32 cellular contexts compared by ENCODE assay signal in genomic region chr6:29507319-29507718, GRCh38. TPM values are rescaled to one million over a fixed set of nuclear protein-coding genes. Genes with fewer than 3 reads are reported as not detected.
"Had no signal": no experiment of that assay in that cellular context is flagged by ENCODE, and none has a peak within 500 bp of the region (broad histone marks: within the 10 kb centered on the region; RNA-seq: fewer than 3 reads in every experiment).

No MANE protein-coding gene starts in this region.

- H3K4me1 ChIP-seq: heart left ventricle, left ventricle myocardium inferior, parathyroid adenoma, psoas muscle, right lobe of liver, stomach, testis, thyroid gland, upper lobe of right lung had no signal

- H3K4me3 ChIP-seq: heart left ventricle, hepatocyte, left ventricle myocardium inferior, mucosa of descending colon, psoas muscle, right lobe of liver, skin epidermis, stomach, testis, thyroid gland, upper lobe of right lung had no signal

- H3K27ac ChIP-seq: heart left ventricle, hepatocyte, left ventricle myocardium inferior, parathyroid adenoma, psoas muscle, right lobe of liver, skin epidermis, stomach, testis, thyroid gland, upper lobe of right lung had no signal

- H3K36me3 ChIP-seq: heart left ventricle, left ventricle myocardium inferior, right lobe of liver, stomach, thyroid gland, upper lobe of right lung had no signal

- DNase-seq: heart left ventricle; islet precursor cell; left ventricle myocardium inferior; midbrain; mucosa of descending colon; naive thymus-derived CD4-positive, alpha-beta T cell; nucleus accumbens; psoas muscle; right lobe of liver; stimulated activated CD4-positive, alpha-beta T cell treated with anti-CD3 and anti-CD28 coated beads, Interleukin-12 subunit alpha, Interleukin-12 subunit beta, amount 100 ng/mL, for 4 hours; stimulated activated CD4-positive, alpha-beta T cell treated with anti-CD3 and anti-CD28 coated beads, Interleukin-15, amount 100 ng/mL, for 24 hours; stimulated activated CD4-positive, alpha-beta T cell treated with anti-CD3 and anti-CD28 coated beads, Interleukin-4, amount 100 ng/mL, for 1 hour; stimulated activated naive B cell treated with anti-CD40 and anti-IgM and Interleukin-4, amounts not matched to agents 10 μg/mL and 1 μg/mL and 100 μg/mL, for 72 hours; stimulated activated naive CD8-positive, alpha-beta T cell treated with anti-CD3 and anti-CD28 coated beads, Interleukin-15, Interleukin-2, amounts not matched to agents 100 U/mL and 50 U/mL, for 24 hours; stomach; testis; thyroid gland; trophoblast cell; upper lobe of right lung had no signal

- H3K4me3 Mint-ChIP-seq: memory B cell; naive thymus-derived CD4-positive, alpha-beta T cell; natural killer cell treated with Interleukin-12 subunit alpha and Interleukin-12 subunit beta and Interleukin-15 and Interleukin-18, amount 100 ng/mL, for 72 hours; stimulated activated naive B cell treated with anti-CD40 and anti-IgM and Interleukin-4, amounts not matched to agents 10 μg/mL and 1 μg/mL and 100 μg/mL, for 72 hours had no signal

- H3K9me3 ChIP-seq: heart left ventricle, left ventricle myocardium inferior, mucosa of descending colon, psoas muscle, right lobe of liver, stomach, testis, thyroid gland, upper lobe of right lung had no signal

- H3K27me3 ChIP-seq: hepatocyte, right lobe of liver, testis, thyroid gland, upper lobe of right lung had no signal

- H3K9ac ChIP-seq: parathyroid adenoma had no signal

- H3K36me3 Mint-ChIP-seq: memory B cell; naive thymus-derived CD4-positive, alpha-beta T cell; natural killer cell treated with Interleukin-12 subunit alpha and Interleukin-12 subunit beta and Interleukin-15 and Interleukin-18, amount 100 ng/mL, for 72 hours; stimulated activated naive B cell treated with anti-CD40 and anti-IgM and Interleukin-4, amounts not matched to agents 10 μg/mL and 1 μg/mL and 100 μg/mL, for 72 hours had no signal

- H3K9me3 Mint-ChIP-seq: memory B cell; naive thymus-derived CD4-positive, alpha-beta T cell; natural killer cell treated with Interleukin-12 subunit alpha and Interleukin-12 subunit beta and Interleukin-15 and Interleukin-18, amount 100 ng/mL, for 72 hours; stimulated activated naive B cell treated with anti-CD40 and anti-IgM and Interleukin-4, amounts not matched to agents 10 μg/mL and 1 μg/mL and 100 μg/mL, for 72 hours had no signal

- H3K4me2 ChIP-seq: hepatocyte had no signal

- H2AFZ ChIP-seq: hepatocyte, parathyroid adenoma had no signal

- H3K27ac Mint-ChIP-seq: memory B cell; naive thymus-derived CD4-positive, alpha-beta T cell; natural killer cell treated with Interleukin-12 subunit alpha and Interleukin-12 subunit beta and Interleukin-15 and Interleukin-18, amount 100 ng/mL, for 72 hours; stimulated activated naive B cell treated with anti-CD40 and anti-IgM and Interleukin-4, amounts not matched to agents 10 μg/mL and 1 μg/mL and 100 μg/mL, for 72 hours had no signal

- H3K4me1 Mint-ChIP-seq: memory B cell; naive thymus-derived CD4-positive, alpha-beta T cell; stimulated activated naive B cell treated with anti-CD40 and anti-IgM and Interleukin-4, amounts not matched to agents 10 μg/mL and 1 μg/mL and 100 μg/mL, for 72 hours had no signal

RNA-seq across cellular contexts. Expression of gene MAS1L, which starts 19.6 kb away (rescaled TPM):
- total RNA-seq: heart left ventricle; hepatocyte; kidney epithelial cell; left ventricle myocardium inferior; lower leg skin; lung microvascular endothelial cell; mesenteric fat pad; myocyte; naive thymus-derived CD4-positive, alpha-beta T cell; natural killer cell treated with Interleukin-12 subunit alpha and Interleukin-12 subunit beta and Interleukin-15 and Interleukin-18, amount 100 ng/mL, for 72 hours; osteoblast; posterior vena cava; psoas muscle; right lobe of liver; testis; thyroid gland had no signal
- polyA plus RNA-seq: heart left ventricle; hepatocyte; naive thymus-derived CD4-positive, alpha-beta T cell; neural cell; psoas muscle; stomach had no signal

RNA-seq across cellular contexts. Expression of gene OR2H1, which starts 50.4 kb away (rescaled TPM):
- total RNA-seq: heart left ventricle; hepatocyte; kidney epithelial cell; left ventricle myocardium inferior; lower leg skin; lung microvascular endothelial cell; mesenteric fat pad; mucosa of descending colon; myocyte; naive thymus-derived CD4-positive, alpha-beta T cell; natural killer cell treated with Interleukin-12 subunit alpha and Interleukin-12 subunit beta and Interleukin-15 and Interleukin-18, amount 100 ng/mL, for 72 hours; osteoblast; posterior vena cava; psoas muscle; right lobe of liver; stomach; thyroid gland; upper lobe of right lung had no signal
- polyA plus RNA-seq: heart left ventricle; hepatocyte; naive thymus-derived CD4-positive, alpha-beta T cell; neural cell; stomach had no signal

RNA-seq across cellular contexts. Expression of gene OR11A1, which starts 50.4 kb away (rescaled TPM):
- total RNA-seq: heart left ventricle; hepatocyte; kidney epithelial cell; left ventricle myocardium inferior; lower leg skin; lung microvascular endothelial cell; mesenteric fat pad; mucosa of descending colon; myocyte; naive thymus-derived CD4-positive, alpha-beta T cell; natural killer cell treated with Interleukin-12 subunit alpha and Interleukin-12 subunit beta and Interleukin-15 and Interleukin-18, amount 100 ng/mL, for 72 hours; osteoblast; posterior vena cava; psoas muscle; right lobe of liver; stomach; thyroid gland; upper lobe of right lung had no signal
- polyA plus RNA-seq: heart left ventricle; hepatocyte; naive thymus-derived CD4-positive, alpha-beta T cell; neural cell; psoas muscle; stomach had no signal

RNA-seq across cellular contexts. Expression of gene UBD, which starts 52.2 kb away (rescaled TPM):
- total RNA-seq: left ventricle myocardium inferior, mesenteric fat pad, myocyte, osteoblast had no signal
- polyA plus RNA-seq: naive thymus-derived CD4-positive, alpha-beta T cell; neural cell had no signal
